8 cellular contexts compared by ENCODE assay signal in the genomic region with DNA sequence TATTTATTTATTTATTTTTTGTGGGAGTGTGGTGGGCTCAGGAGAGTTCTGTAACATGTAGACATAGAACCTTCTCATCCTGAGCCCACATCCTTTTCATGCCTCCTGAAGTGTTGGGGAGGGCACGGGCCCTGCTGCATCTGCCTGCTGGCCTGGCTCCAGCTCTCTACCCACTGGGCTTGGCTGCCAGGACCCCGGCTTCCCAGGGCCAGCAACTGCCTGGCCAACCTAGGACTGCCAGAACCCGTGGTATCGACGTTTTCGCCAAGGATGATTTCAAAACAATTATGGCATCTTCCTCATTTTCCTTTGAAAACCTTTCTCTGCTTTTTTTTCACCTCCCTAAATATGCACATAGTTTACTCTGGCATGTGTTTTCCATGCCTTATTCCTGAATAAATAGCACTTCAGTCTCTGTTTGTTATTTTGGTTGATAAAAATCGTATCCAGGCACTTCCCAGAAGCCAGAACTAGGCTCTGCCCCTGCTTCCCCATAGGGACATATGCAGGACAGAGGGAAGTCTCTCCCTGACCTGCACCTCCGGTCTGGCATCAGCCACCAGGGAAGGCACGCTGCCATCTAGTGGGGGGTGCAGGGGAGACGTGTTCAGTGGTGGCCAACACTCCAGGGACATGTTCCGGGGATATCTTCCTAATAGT. TPM values are rescaled to one million over a fixed set of nuclear protein-coding genes. Genes with fewer than 3 reads are reported as not detected.
DNase-seq lines count a peak whose midpoint lies in the region; ATAC-seq and TF ChIP-seq lines count a peak whose summit lies in the region.

No MANE protein-coding gene starts in this region.

- H3K9me3 ChIP-seq in psoas muscle, result no peaks in the 10 kb centered on the region

- ATAC-seq in GM19023 (IDR thresholded peaks at IDR 0.05; ENCODE audit: unreplicated experiment) (peak; percentile 54), psoas muscle (peak in 3 of 4 donors; percentile 50 to 58 (median 51)), HG03196 (IDR thresholded peaks at IDR 0.05; ENCODE audit: unreplicated experiment) (no peak)
- ATAC-seq in activated T-cell treated with anti-CD3 and anti-CD28 coated beads, Interleukin-2, amount 50 U/mL, for 4 hours, result peak; percentile 73 to 80

- 13 to 28% (median 16%) methylated on average over 11 of the region's 11 CpGs for WGBS in psoas muscle, 3 donors

- DNase-seq in Ammon's horn (ENCODE audit: low spot score), result peak; percentile 72
- peak; percentile 44 to 66 for DNase-seq in NOMO-1 (lab: John Stamatoyannopoulos, UW; ENCODE audit: unreplicated experiment in 2 of 2)
- DNase-seq in activated T-cell treated with anti-CD3 and anti-CD28 coated beads, Interleukin-2, amount 50 U/mL, for 4 hours, result peak; percentile 36
- peak; percentile 36 for DNase-seq in germinal center (ENCODE audit: low spot score)
- peak; percentile 61 to 73 for DNase-seq in psoas muscle
- no peak for DNase-seq in amniotic stem cell (lab: John Stamatoyannopoulos, UW)

- no peaks in the 10 kb centered on the region for H3K27me3 Mint-ChIP-seq in activated T-cell treated with anti-CD3 and anti-CD28 coated beads, Interleukin-2, amount 50 U/mL, for 4 hours (ENCODE audit: low read depth)

- no peaks in the 10 kb centered on the region for H3K27me3 ChIP-seq in psoas muscle (ENCODE audit: insufficient read depth in 3 of 3, low read length in 2 of 3)

- TF ChIP-seq CTCF in psoas muscle (IDR thresholded peaks at IDR 0.05), result peak; percentile 8

- H3K4me3 Mint-ChIP-seq in activated T-cell treated with anti-CD3 and anti-CD28 coated beads, Interleukin-2, amount 50 U/mL, for 4 hours, result no peak overlapping the region

- intact Hi-C loops in psoas muscle (cut with DNase I), result no loop called here

- H3K27ac ChIP-seq in psoas muscle, result no peak overlapping the region

- H3K9me3 Mint-ChIP-seq in activated T-cell treated with anti-CD3 and anti-CD28 coated beads, Interleukin-2, amount 50 U/mL, for 4 hours, result no peaks in the 10 kb centered on the region

- peaks cover 29% of the 10 kb centered on the region for H3K36me3 Mint-ChIP-seq in activated T-cell treated with anti-CD3 and anti-CD28 coated beads, Interleukin-2, amount 50 U/mL, for 4 hours (ENCODE audit: insufficient read depth)

- peaks cover 25% of the 10 kb centered on the region for H3K4me1 Mint-ChIP-seq in activated T-cell treated with anti-CD3 and anti-CD28 coated beads, Interleukin-2, amount 50 U/mL, for 4 hours (ENCODE audit: low read depth)

- no peaks in the 10 kb centered on the region for H3K4me1 ChIP-seq in psoas muscle

- H3K4me3 ChIP-seq in psoas muscle, result no peak overlapping the region

- no peaks in the 10 kb centered on the region for H3K36me3 ChIP-seq in psoas muscle (ENCODE audit: insufficient read depth in 1 of 2, low read depth in 1 of 2)

RNA-seq across cellular contexts. Expression of a gene that starts 31.0 kb away (rescaled TPM):
- total RNA-seq in activated T-cell treated with anti-CD3 and anti-CD28 coated beads, Interleukin-2, amount 50 U/mL, for 4 hours, result not detected
- total RNA-seq in psoas muscle, result not detected
- polyA plus RNA-seq in psoas muscle, result under 1 TPM in 1 of 3 donors, not detected in 2; 0.06 TPM
